11 cellular contexts compared by ENCODE assay signal in genomic region chr1:46039571-46040052, GRCh38.
DNase-seq lines count a peak whose midpoint lies in the region; ATAC-seq and TF ChIP-seq lines count a peak whose summit lies in the region.
"Had no signal": no experiment of that assay in that cellular context is flagged by ENCODE, and none has a peak within 500 bp of the region (broad histone marks: within the 10 kb centered on the region; RNA-seq: fewer than 3 reads in every experiment).

No MANE protein-coding gene starts in this region.

- H3K27me3 ChIP-seq in CD8-positive, alpha-beta memory T cell (ENCODE audit: insufficient read depth, low read length, poor library complexity, severe bottlenecking): no peaks in the 10 kb centered on the region
- H3K27me3 ChIP-seq: pancreas had no signal

- DNase-seq in EH (ENCODE audit: low read depth) (peak; percentile 59), NCI-H2196 (lab: John Stamatoyannopoulos, UW; ENCODE audit: unreplicated experiment) (peak; percentile 88), cerebellum (ENCODE audit: low spot score) (peak; percentile 37), mucosa of descending colon (peak in 1 of 3 donors; percentile 49), HK-2 (ENCODE audit: unreplicated experiment) (no peak)
- no peak for DNase-seq in CD8-positive, alpha-beta memory T cell
- no peak for DNase-seq in stimulated activated CD4-positive, alpha-beta T cell treated with anti-CD3 and anti-CD28 coated beads, Interleukin-4, amount 100 ng/mL, for 1 hour
- DNase-seq: NCI-H187 treated with DMSO at 0.1 percent for 48 hours, pancreas had no signal

- no peaks in the 10 kb centered on the region for H3K27me3 Mint-ChIP-seq in CD8-positive, alpha-beta memory T cell

- peaks cover 6% of the 10 kb centered on the region for H3K4me1 ChIP-seq in mucosa of descending colon (ENCODE audit: low read depth)
- H3K4me1 ChIP-seq in CD8-positive, alpha-beta memory T cell (ENCODE audit: insufficient read depth, low read length): peaks cover 6% of the 10 kb centered on the region
- H3K4me1 ChIP-seq: pancreas had no signal

- H3K36me3 ChIP-seq in mucosa of descending colon (ENCODE audit: low read depth): no peaks in the 10 kb centered on the region
- no peaks in the 10 kb centered on the region for H3K36me3 ChIP-seq in CD8-positive, alpha-beta memory T cell (ENCODE audit: insufficient read depth, low read length)
- H3K36me3 ChIP-seq: pancreas had no signal

- H3K36me3 Mint-ChIP-seq in CD8-positive, alpha-beta memory T cell: no peaks in the 10 kb centered on the region
- H3K36me3 Mint-ChIP-seq: WTC11 had no signal

- peak; percentile 74 for ATAC-seq in mucosa of descending colon
- no peak for ATAC-seq in HG03432 (IDR thresholded peaks at IDR 0.05; ENCODE audit: unreplicated experiment)
- ATAC-seq: WTC11 had no signal

- H3K4me3 ChIP-seq in mucosa of descending colon: no peak overlapping the region
- H3K4me3 ChIP-seq in CD8-positive, alpha-beta memory T cell (ENCODE audit: low read length): no peak overlapping the region
- H3K4me3 ChIP-seq: pancreas had no signal

- CTCF ChIA-PET in CD8-positive, alpha-beta memory T cell (lab: Charles Lee): interaction anchor here (8.5 kb wide), 1 partner anchor 141 kb away, joined by 69 read pairs; no protein-coding TSS in a partner anchor

- intact Hi-C loops in mucosa of descending colon (cut with DNase I, micrococcal nuclease): loop anchor here in 1 of 2 donors (5.0 kb wide), 1 partner anchor 143 kb away; no protein-coding TSS in a partner anchor

- peaks cover 0 to 3% (median 1%) of the 10 kb centered on the region in 3 donors for H3K4me1 Mint-ChIP-seq in CD8-positive, alpha-beta memory T cell

- POLR2A ChIA-PET in CD8-positive, alpha-beta memory T cell (lab: Charles Lee): no interaction called here

- no peak overlapping the region for H3K27ac ChIP-seq in CD8-positive, alpha-beta memory T cell (ENCODE audit: low read depth, low read length)
- H3K27ac ChIP-seq: pancreas had no signal

- H3K4me3 Mint-ChIP-seq in CD8-positive, alpha-beta memory T cell: no peak overlapping the region
- H3K4me3 Mint-ChIP-seq: WTC11 had no signal

- H3K9me3 Mint-ChIP-seq in CD8-positive, alpha-beta memory T cell: no peaks in the 10 kb centered on the region
- H3K9me3 Mint-ChIP-seq: WTC11 had no signal

- no peak for TF ChIP-seq CTCF in mucosa of descending colon (IDR thresholded peaks at IDR 0.05)

- no peaks in the 10 kb centered on the region for H3K9me3 ChIP-seq in mucosa of descending colon
- H3K9me3 ChIP-seq in CD8-positive, alpha-beta memory T cell (ENCODE audit: low read length): no peaks in the 10 kb centered on the region
- H3K9me3 ChIP-seq: pancreas had no signal

- H3K27ac Mint-ChIP-seq in CD8-positive, alpha-beta memory T cell: no peak overlapping the region
- H3K27ac Mint-ChIP-seq: WTC11 had no signal

Comparison
In these comparisons a context has a peak if more than half of its experiments do, and no peak if none do; other contexts are left out.
1. DNase-seq: peak in EH (single experiment), NCI-H2196 (single experiment) and cerebellum (single experiment); none in HK-2 (single experiment), CD8-positive, alpha-beta memory T cell (0 of 5) and stimulated activated CD4-positive, alpha-beta T cell treated with anti-CD3 and anti-CD28 coated beads, Interleukin-4, amount 100 ng/mL, for 1 hour (single experiment).